In genomic region chr5:10866913-10867312, GRCh38 we compare ENCODE assay signal across 1 cellular context.
TF ChIP-seq lines count a peak whose summit lies in the region.

No MANE protein-coding gene starts in this region.

TF ChIP-seq in IMR-90, 13 proteins besides CTCF, POLR2A, EP300 and RAD21 (continued from another document):
- TF ChIP-seq USF2 (IDR thresholded peaks at IDR 0.05; ENCODE audit: low read depth, low read length) (no peak), RFX5 (IDR thresholded peaks at IDR 0.05; ENCODE audit: low read depth, low read length) (no peak), NFE2L2 (IDR thresholded peaks at IDR 0.05; ENCODE audit: low read depth, low read length) (no peak), CHD1 (IDR thresholded peaks at IDR 0.05; ENCODE audit: low read depth, low read length) (no peak), FOS (IDR thresholded peaks at IDR 0.05; ENCODE audit: low read depth, low read length) (no peak), RCOR1 (IDR thresholded peaks at IDR 0.05; ENCODE audit: insufficient replicate concordance, low read length) (no peak)
- TF ChIP-seq, protein P1, sequence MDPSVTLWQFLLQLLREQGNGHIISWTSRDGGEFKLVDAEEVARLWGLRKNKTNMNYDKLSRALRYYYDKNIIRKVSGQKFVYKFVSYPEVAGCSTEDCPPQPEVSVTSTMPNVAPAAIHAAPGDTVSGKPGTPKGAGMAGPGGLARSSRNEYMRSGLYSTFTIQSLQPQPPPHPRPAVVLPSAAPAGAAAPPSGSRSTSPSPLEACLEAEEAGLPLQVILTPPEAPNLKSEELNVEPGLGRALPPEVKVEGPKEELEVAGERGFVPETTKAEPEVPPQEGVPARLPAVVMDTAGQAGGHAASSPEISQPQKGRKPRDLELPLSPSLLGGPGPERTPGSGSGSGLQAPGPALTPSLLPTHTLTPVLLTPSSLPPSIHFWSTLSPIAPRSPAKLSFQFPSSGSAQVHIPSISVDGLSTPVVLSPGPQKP (IDR thresholded peaks at IDR 0.05; ENCODE audit: borderline replicate concordance, low read depth, low read length): no peak
